In the genomic region with DNA sequence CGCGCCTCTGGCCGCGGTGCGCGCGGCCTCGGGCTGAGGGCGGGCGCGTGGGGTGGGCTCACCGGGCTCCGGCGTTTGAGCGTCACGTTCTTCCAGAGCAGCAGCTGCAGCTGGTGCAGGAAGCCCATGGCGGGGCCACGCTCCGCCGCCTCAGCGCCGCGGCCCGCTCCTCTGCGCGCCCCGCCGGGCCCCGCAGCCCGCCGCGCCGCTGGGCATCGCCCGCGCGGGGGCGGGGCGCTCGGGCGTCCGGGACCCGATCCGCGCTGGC, we compare ENCODE assay signal across 8 cellular contexts. TPM values are rescaled to one million over a fixed set of nuclear protein-coding genes. Genes with fewer than 3 reads are reported as not detected.
DNase-seq lines count a peak whose midpoint lies in the region; ATAC-seq and TF ChIP-seq lines count a peak whose summit lies in the region.

Gene ABCA2, minus strand, starts transcription at position 225 of the 268 bp plus-strand sequence. Its CDS starts 97 bp downstream, at position 128.

- H3K27me3 Mint-ChIP-seq in CD14-positive monocyte (ENCODE audit: low read depth in 3 of 3) = peaks cover 4 to 7% (median 6%) of the 10 kb centered on the region in 3 donors

- 0 to 1% methylated on average over 45 of the region's 45 CpGs for WGBS in ectodermal cell, 2 experiments

- H3K36me3 Mint-ChIP-seq in CD14-positive monocyte = peaks cover 0 to 4% of the 10 kb centered on the region in 2 donors

- H3K9me3 ChIP-seq in ectodermal cell (ENCODE audit: control insufficient read depth, low read length) = no peaks in the 10 kb centered on the region
- no peaks in the 10 kb centered on the region for H3K9me3 ChIP-seq in muscle layer of duodenum (ENCODE audit: control insufficient read depth in 1 of 2, low read length in 2 of 2)

- peaks cover 40% of the 10 kb centered on the region for H3K4me1 Mint-ChIP-seq in CD14-positive monocyte

- H3K9me3 Mint-ChIP-seq in CD14-positive monocyte = no peaks in the 10 kb centered on the region

- H3K4me1 ChIP-seq in ectodermal cell (ENCODE audit: control insufficient read depth, insufficient read depth, low read length) (peaks cover 46% of the 10 kb centered on the region), muscle layer of duodenum (ENCODE audit: control insufficient read depth in 1 of 2, insufficient read depth in 2 of 2, low read length in 2 of 2) (peaks cover 0 to 39% of the 10 kb centered on the region in 2 donors)

- no peak within 1 kb of the TSS for H3K27ac ChIP-seq in ectodermal cell (ENCODE audit: insufficient read depth, low read depth, low read length, poor library complexity, severe bottlenecking)
- H3K27ac ChIP-seq in muscle layer of duodenum (ENCODE audit: low read length) = no peak within 1 kb of the TSS

- peaks cover 19% of the 10 kb centered on the region for H3K27me3 ChIP-seq in ectodermal cell (ENCODE audit: control insufficient read depth, insufficient read depth, low read length, poor library complexity, severe bottlenecking)
- H3K27me3 ChIP-seq in muscle layer of duodenum (ENCODE audit: low read depth, low read length) = no peaks in the 10 kb centered on the region

- peak within 1 kb of the TSS in 5 of 7 donors; percentile 30 to 94 (median 87) for H3K27ac Mint-ChIP-seq in CD14-positive monocyte

- intact Hi-C loops in CD14-positive monocyte (cut with micrococcal nuclease) = no loop called here

- H3K36me3 ChIP-seq in ectodermal cell (ENCODE audit: control insufficient read depth, insufficient read depth, low read length) (no peaks in the 10 kb centered on the region), muscle layer of duodenum (ENCODE audit: control insufficient read depth in 1 of 2, insufficient read depth in 2 of 2, low read length in 2 of 2) (no peaks in the 10 kb centered on the region)

- DNase-seq in CD14-positive monocyte (ENCODE audit: low spot score) = no peak
- DNase-seq in NCI-H2227 treated with DMSO at 0.1 percent for 48 hours (lab: John Stamatoyannopoulos, UW) = peak; percentile 4
- no peak for DNase-seq in NCI-H1694 (lab: John Stamatoyannopoulos, UW)
- no peak for DNase-seq in ACHN

- no peak for TF ChIP-seq CTCF in CD14-positive monocyte (IDR thresholded peaks at IDR 0.05)

- in situ Hi-C loops in ACHN (cut with HindIII; ENCODE audit: low pct_ligation_motif_present, low pct_unique_long_range_greater_than_20kb, low sequenced_read_pairs) = no loop called here

- no peak for ATAC-seq in GM21723 (IDR thresholded peaks at IDR 0.05; ENCODE audit: unreplicated experiment)
- ATAC-seq in GM18498 (IDR thresholded peaks at IDR 0.05; ENCODE audit: unreplicated experiment) = no peak

- H3K4me3 ChIP-seq in ectodermal cell (ENCODE audit: insufficient read depth, low read depth, low read length) = peak within 1 kb of the TSS; percentile 56
- H3K4me3 ChIP-seq in muscle layer of duodenum (ENCODE audit: low read depth in 1 of 2, low read length in 2 of 2) = peak within 1 kb of the TSS; percentile 42 to 67

- peak within 1 kb of the TSS; percentile 73 to 92 for H3K4me3 Mint-ChIP-seq in CD14-positive monocyte

RNA-seq across cellular contexts. Expression of gene ABCA2, which starts in this region (rescaled TPM):
- under 1 TPM; 0.18 to 0.40 TPM for polyA plus RNA-seq in CD14-positive monocyte
- polyA plus RNA-seq in ectodermal cell (2013, experiment 1 of 4) = 27.9 TPM
- polyA plus RNA-seq in ectodermal cell (2013, experiment 2 of 4) = 28.4 TPM
- polyA plus RNA-seq in ectodermal cell (2013, experiment 3 of 4) = 29.4 TPM
- polyA plus RNA-seq in ectodermal cell (2013, experiment 4 of 4) = 29.3 TPM
